Comparison of ENCODE assay signal across 15 cellular contexts in the genomic region with DNA sequence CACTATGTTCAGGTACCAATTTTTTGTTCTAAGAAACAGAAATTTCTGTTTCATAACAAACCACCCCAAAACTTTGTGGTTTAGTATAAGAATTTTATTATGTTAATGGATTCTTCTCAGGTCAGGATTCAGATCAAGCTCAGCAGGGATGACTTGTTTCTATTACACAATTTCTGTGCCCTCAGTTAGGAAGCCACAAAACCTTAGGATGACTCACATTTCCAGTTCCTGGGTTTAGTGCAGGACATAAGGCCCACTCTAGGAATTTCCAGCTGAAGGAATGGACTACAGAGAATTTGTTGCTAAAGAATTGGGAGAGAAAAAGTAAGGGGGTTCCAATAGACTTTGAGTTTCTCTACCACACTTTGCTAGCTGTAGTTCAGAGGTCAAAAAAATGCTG.
DNase-seq lines count a peak whose midpoint lies in the region; ATAC-seq, FAIRE-seq and TF ChIP-seq lines count a peak whose summit lies in the region.
"Had no signal": no experiment of that assay in that cellular context is flagged by ENCODE, and none has a peak within 500 bp of the region (broad histone marks: within the 10 kb centered on the region; RNA-seq: fewer than 3 reads in every experiment).

No MANE protein-coding gene starts in this region.

- H3K4me3 Mint-ChIP-seq in CD4-positive, alpha-beta T cell, result no peak overlapping the region
- no peak overlapping the region for H3K4me3 Mint-ChIP-seq in HFFc6
- H3K4me3 Mint-ChIP-seq in stimulated activated naive B cell treated with anti-CD40 and anti-IgM and Interleukin-4, amounts not matched to agents 10 μg/mL and 1 μg/mL and 100 μg/mL, for 72 hours, result no peak overlapping the region
- H3K4me3 Mint-ChIP-seq: activated T-helper 1 cell treated with anti-CD3 and anti-CD28 coated beads, Interleukin-12 subunit alpha, Interleukin-12 subunit beta, Interleukin-2, Interleukin-4 antibody, amounts not matched to agents 30 ng/mL and 10 ng/mL and 1 ng/mL, durations not matched to agents 14 hours and 24 hours and 36 hours; H9; memory B cell had no signal

- H3K9me3 Mint-ChIP-seq in CD4-positive, alpha-beta T cell, result peaks cover 9% of the 10 kb centered on the region
- peaks cover 49% of the 10 kb centered on the region for H3K9me3 Mint-ChIP-seq in HFFc6
- peaks cover 9 to 14% of the 10 kb centered on the region in 2 donors for H3K9me3 Mint-ChIP-seq in stimulated activated naive B cell treated with anti-CD40 and anti-IgM and Interleukin-4, amounts not matched to agents 10 μg/mL and 1 μg/mL and 100 μg/mL, for 72 hours
- H3K9me3 Mint-ChIP-seq: activated T-helper 1 cell treated with anti-CD3 and anti-CD28 coated beads, Interleukin-12 subunit alpha, Interleukin-12 subunit beta, Interleukin-2, Interleukin-4 antibody, amounts not matched to agents 30 ng/mL and 10 ng/mL and 1 ng/mL, durations not matched to agents 14 hours and 24 hours and 36 hours had no signal

- peak; percentile 100 for ATAC-seq in foreskin keratinocyte
- ATAC-seq in CD4-positive, alpha-beta T cell (ENCODE audit: poor library complexity), result no peak
- ATAC-seq in GM21717 (IDR thresholded peaks at IDR 0.05; ENCODE audit: unreplicated experiment), result no peak
- ATAC-seq in stimulated activated naive B cell treated with anti-CD40 and anti-IgM and Interleukin-4, amounts not matched to agents 10 μg/mL and 1 μg/mL and 100 μg/mL, for 72 hours (replicated peaks), result no peak

- H3K27ac ChIP-seq in ACC112 (ENCODE audit: low read depth, low read length) (peak overlapping the region; percentile 72), foreskin keratinocyte (no peak overlapping the region)
- no peak overlapping the region for H3K27ac ChIP-seq in CD4-positive, alpha-beta T cell (ENCODE audit: low read depth, low read length)
- H3K27ac ChIP-seq: testis had no signal

- H3K9me3 ChIP-seq in CD4-positive, alpha-beta T cell (ENCODE audit: control insufficient read depth, low read length), result no peaks in the 10 kb centered on the region
- H3K9me3 ChIP-seq: testis had no signal

- no peak for TF ChIP-seq CTCF in foreskin keratinocyte (conservative IDR thresholded peaks at IDR 0.05)
- TF ChIP-seq CTCF in CD4-positive, alpha-beta T cell (IDR thresholded peaks at IDR 0.05), result no peak
- no peak for TF ChIP-seq CTCF in HFFc6 (IDR thresholded peaks at IDR 0.05)

- H3K27me3 Mint-ChIP-seq in CD4-positive, alpha-beta T cell, result no peaks in the 10 kb centered on the region
- H3K27me3 Mint-ChIP-seq in HFFc6 (ENCODE audit: insufficient read depth), result peaks cover 2% of the 10 kb centered on the region; the same call in 1 of the 2 replicates
- H3K27me3 Mint-ChIP-seq in stimulated activated naive B cell treated with anti-CD40 and anti-IgM and Interleukin-4, amounts not matched to agents 10 μg/mL and 1 μg/mL and 100 μg/mL, for 72 hours, result no peaks in the 10 kb centered on the region
- H3K27me3 Mint-ChIP-seq: memory B cell had no signal

- no peaks in the 10 kb centered on the region for H3K4me1 Mint-ChIP-seq in CD4-positive, alpha-beta T cell (ENCODE audit: low read depth)
- H3K4me1 Mint-ChIP-seq in HFFc6 (ENCODE audit: low read depth), result no peaks in the 10 kb centered on the region
- no peaks in the 10 kb centered on the region for H3K4me1 Mint-ChIP-seq in stimulated activated naive B cell treated with anti-CD40 and anti-IgM and Interleukin-4, amounts not matched to agents 10 μg/mL and 1 μg/mL and 100 μg/mL, for 72 hours
- H3K4me1 Mint-ChIP-seq: H9, memory B cell had no signal

- H3K79me2 ChIP-seq in ACC112 (ENCODE audit: control insufficient read depth, insufficient read depth, low read length, unreplicated experiment), result no peaks in the 10 kb centered on the region

- intact Hi-C loops in CD4-positive, alpha-beta T cell (cut with DNase I, micrococcal nuclease), result no loop called here

- H3K36me3 ChIP-seq in ACC112 (ENCODE audit: insufficient read depth, low read length), result no peaks in the 10 kb centered on the region

- no peaks in the 10 kb centered on the region for H3K36me3 Mint-ChIP-seq in CD4-positive, alpha-beta T cell (ENCODE audit: low read depth)
- H3K36me3 Mint-ChIP-seq in HFFc6 (ENCODE audit: low read depth), result no peaks in the 10 kb centered on the region
- no peaks in the 10 kb centered on the region for H3K36me3 Mint-ChIP-seq in stimulated activated naive B cell treated with anti-CD40 and anti-IgM and Interleukin-4, amounts not matched to agents 10 μg/mL and 1 μg/mL and 100 μg/mL, for 72 hours
- H3K36me3 Mint-ChIP-seq: memory B cell had no signal

- no peak for FAIRE-seq in HTR-8/SVneo (lab: Jason Lieb, UNC)

- no peak overlapping the region for H2AFZ ChIP-seq in ACC112 (ENCODE audit: low read length, unreplicated experiment)

- H3K27me3 ChIP-seq in ACC112 (ENCODE audit: insufficient read depth, low read length) (no peaks in the 10 kb centered on the region), foreskin keratinocyte (no peaks in the 10 kb centered on the region)
- H3K27me3 ChIP-seq in CD4-positive, alpha-beta T cell (ENCODE audit: control insufficient read depth, insufficient read depth, low read length), result no peaks in the 10 kb centered on the region
- H3K27me3 ChIP-seq: testis had no signal

- POLR2A ChIA-PET in CD4-positive, alpha-beta T cell (lab: Charles Lee), result no interaction called here

- CTCF ChIA-PET in CD4-positive, alpha-beta T cell (lab: Charles Lee), result no interaction called here

- H3K27ac Mint-ChIP-seq in CD4-positive, alpha-beta T cell, result no peak overlapping the region
- no peak overlapping the region for H3K27ac Mint-ChIP-seq in HFFc6
- H3K27ac Mint-ChIP-seq in stimulated activated naive B cell treated with anti-CD40 and anti-IgM and Interleukin-4, amounts not matched to agents 10 μg/mL and 1 μg/mL and 100 μg/mL, for 72 hours, result no peak overlapping the region
- H3K27ac Mint-ChIP-seq: activated T-helper 1 cell treated with anti-CD3 and anti-CD28 coated beads, Interleukin-12 subunit alpha, Interleukin-12 subunit beta, Interleukin-2, Interleukin-4 antibody, amounts not matched to agents 30 ng/mL and 10 ng/mL and 1 ng/mL, durations not matched to agents 14 hours and 24 hours and 36 hours; H9; memory B cell had no signal

- H3K4me3 ChIP-seq in ACC112 (ENCODE audit: low read depth, low read length), result peak overlapping the region; percentile 43; the same call in 1 of the 2 replicates
- H3K4me3 ChIP-seq: testis had no signal

- H3K4me1 ChIP-seq in ACC112 (ENCODE audit: control insufficient read depth, insufficient read depth, low read length, unreplicated experiment) (peaks cover 29% of the 10 kb centered on the region), foreskin keratinocyte (peaks cover 4% of the 10 kb centered on the region)
- H3K4me1 ChIP-seq: testis had no signal

- peak; percentile 1 for DNase-seq in HTR-8/SVneo (ENCODE audit: insufficient read length, low spot score)
- peak; percentile 99 for DNase-seq in amniotic epithelial cell (ENCODE audit: low read depth)
- peak; percentile 66 to 85 for DNase-seq in foreskin keratinocyte
- no peak for DNase-seq in CD4-positive, alpha-beta T cell
- no peak for DNase-seq in HFFc6
- no peak for DNase-seq in stimulated activated naive B cell treated with anti-CD40 and anti-IgM and Interleukin-4, amounts not matched to agents 10 μg/mL and 1 μg/mL and 100 μg/mL, for 72 hours
- DNase-seq: activated CD4-positive, CD25-positive, alpha-beta regulatory T cell; H9; KG1; NCI-H345; testis had no signal

Comparison
In these comparisons a context has a peak if more than half of its experiments do, and no peak if none do; other contexts are left out.
1. DNase-seq: peak in HTR-8/SVneo (single experiment), amniotic epithelial cell (single experiment) and foreskin keratinocyte (2 of 2); none in CD4-positive, alpha-beta T cell (0 of 10), HFFc6 (single experiment) and stimulated activated naive B cell treated with anti-CD40 and anti-IgM and Interleukin-4, amounts not matched to agents 10 μg/mL and 1 μg/mL and 100 μg/mL, for 72 hours (single experiment).